9 cellular contexts compared by ENCODE assay signal in genomic region chr2:136765736-136766323, GRCh38. TPM values are rescaled to one million over a fixed set of nuclear protein-coding genes. Genes with fewer than 3 reads are reported as not detected.
DNase-seq lines count a peak whose midpoint lies in the region; ATAC-seq and TF ChIP-seq lines count a peak whose summit lies in the region.
"Had no signal": no experiment of that assay in that cellular context is flagged by ENCODE, and none has a peak within 500 bp of the region (broad histone marks: within the 10 kb centered on the region; RNA-seq: fewer than 3 reads in every experiment).

No MANE protein-coding gene starts in this region.

- H4K91ac ChIP-seq in trophoblast cell (ENCODE audit: low read depth, low read length): no peak overlapping the region

- H4K12ac ChIP-seq in trophoblast cell (ENCODE audit: low read depth, low read length): no peak overlapping the region

- H3K4ac ChIP-seq in trophoblast cell (ENCODE audit: low read depth, low read length): no peak overlapping the region

- H3K27me3 ChIP-seq in cardiac muscle cell (peaks cover 97% of the 10 kb centered on the region), trophoblast cell (ENCODE audit: insufficient read depth, low read length) (peaks cover 30% of the 10 kb centered on the region)

- no peak overlapping the region for H2BK5ac ChIP-seq in trophoblast cell (ENCODE audit: low read depth, low read length, poor library complexity)

- no peak overlapping the region for H3K9ac ChIP-seq in trophoblast cell (ENCODE audit: low read length)

- H2BK120ac ChIP-seq in trophoblast cell (ENCODE audit: insufficient read depth, low read length, poor library complexity): no peak overlapping the region

- no peak overlapping the region for H4K8ac ChIP-seq in trophoblast cell (ENCODE audit: low read depth, low read length)

- H2AK5ac ChIP-seq in trophoblast cell (ENCODE audit: low read length): no peak overlapping the region

- H3K9me3 ChIP-seq in cardiac muscle cell (ENCODE audit: low read depth) (no peaks in the 10 kb centered on the region), trophoblast cell (ENCODE audit: insufficient read depth, low read depth, low read length) (no peaks in the 10 kb centered on the region)

- no peaks in the 10 kb centered on the region for H3K79me2 ChIP-seq in trophoblast cell (ENCODE audit: control insufficient read depth, insufficient read depth, low read length, poor library complexity)

- no peak overlapping the region for H3K23ac ChIP-seq in trophoblast cell (ENCODE audit: low read length)

- H3K4me1 ChIP-seq in cardiac muscle cell (ENCODE audit: low read depth) (no peaks in the 10 kb centered on the region), trophoblast cell (ENCODE audit: control insufficient read depth in 1 of 2, insufficient read depth in 2 of 2, low read length in 2 of 2) (peaks cover 2 to 13% of the 10 kb centered on the region in 2 experiments)

- H3K14ac ChIP-seq in trophoblast cell (ENCODE audit: low read length): no peak overlapping the region

- TF ChIP-seq CTCF in GM12865 (IDR thresholded peaks at IDR 0.05; ENCODE audit: insufficient read depth, low read depth, low read length, missing control alignments) (no peak), cardiac muscle cell (IDR thresholded peaks at IDR 0.05; ENCODE audit: low read depth, low read length) (no peak)

- H2AFZ ChIP-seq in trophoblast cell (ENCODE audit: insufficient read depth, low read length, poor library complexity): no peak overlapping the region

- no peaks in the 10 kb centered on the region for H3K79me1 ChIP-seq in trophoblast cell (ENCODE audit: low read length)

- DNase-seq in GM12865 (ENCODE audit: low read depth) (no peak), NCI-H69 (lab: John Stamatoyannopoulos, UW) (peak; percentile 55), cardiac muscle cell (ENCODE audit: low read depth in 1 of 2, low spot score in 1 of 2) (peak in 1 of 2 donors; percentile 44), trophoblast cell (no peak), HK-2 (ENCODE audit: unreplicated experiment) (no peak), NOMO-1 treated with dmso at 0.1 percent for 144 hours (lab: John Stamatoyannopoulos, UW; ENCODE audit: unreplicated experiment) (no peak), HPDE6-E6E7 (ENCODE audit: extremely low spot score) (no peak)
- DNase-seq: hippocampal formation had no signal

- no peak overlapping the region for H3K27ac ChIP-seq in cardiac muscle cell
- no peak overlapping the region for H3K27ac ChIP-seq in trophoblast cell (ENCODE audit: low read depth, low read length)

- no peak for ATAC-seq in HG02938 (IDR thresholded peaks at IDR 0.05; ENCODE audit: unreplicated experiment)

- H2BK12ac ChIP-seq in trophoblast cell (ENCODE audit: low read length): no peak overlapping the region

- no peaks in the 10 kb centered on the region for H3K36me3 ChIP-seq in cardiac muscle cell
- no peaks in the 10 kb centered on the region for H3K36me3 ChIP-seq in trophoblast cell (ENCODE audit: control insufficient read depth in 1 of 2, insufficient read depth in 2 of 2, low read length in 2 of 2)

- H3K4me3 ChIP-seq in GM12865 (ENCODE audit: low read depth, low read length): peak overlapping the region; percentile 32; the same call in 1 of the 2 replicates
- peak overlapping the region; percentile 39 for H3K4me3 ChIP-seq in cardiac muscle cell
- H3K4me3 ChIP-seq in trophoblast cell (ENCODE audit: low read depth, low read length): peak overlapping the region; percentile 67

- no CpG with 5 or more reads among the region's 48 CpGs for WGBS in trophoblast cell (ENCODE audit: extremely low coverage, insufficient coverage, insufficient read length)

- peak overlapping the region; percentile 86 for H3K4me2 ChIP-seq in trophoblast cell (ENCODE audit: low read length)

- no peak overlapping the region for H3K18ac ChIP-seq in trophoblast cell (ENCODE audit: low read length)

RNA-seq across cellular contexts. Expression of gene THSD7B, which starts 0.5 kb away (rescaled TPM):
- not detected in 2 replicates for total RNA-seq in cardiac muscle cell
- not detected in 2 replicates for polyA plus RNA-seq in cardiac muscle cell
- polyA plus RNA-seq in trophoblast cell (2013): 0.06 and 0.07 TPM in 2 replicates
